ENCODE assay signal across 31 cellular contexts in genomic region chr18:52481116-52481515, GRCh38.
"Had no signal": no experiment of that assay in that cellular context is flagged by ENCODE, and none has a peak within 500 bp of the region (broad histone marks: within the 10 kb centered on the region; RNA-seq: fewer than 3 reads in every experiment).

No MANE protein-coding gene starts in this region.

- H3K9me3 ChIP-seq: adrenal gland, psoas muscle, sigmoid colon, suprapubic skin, tibial artery had no signal

- H3K4me3 ChIP-seq: adrenal gland, psoas muscle, sigmoid colon, suprapubic skin, tibial artery had no signal

- H3K4me3 Mint-ChIP-seq: activated naive CD4-positive, alpha-beta T cell treated with anti-CD3 and anti-CD28 coated beads for 36 hours; activated naive CD8-positive, alpha-beta T cell treated with anti-CD3 and anti-CD28 coated beads for 36 hours; activated T-helper 1 cell treated with anti-CD3 and anti-CD28 coated beads, Interleukin-12 subunit alpha, Interleukin-12 subunit beta, Interleukin-2, Interleukin-4 antibody, amounts not matched to agents 30 ng/mL and 10 ng/mL and 1 ng/mL, durations not matched to agents 14 hours and 24 hours and 36 hours; memory B cell; naive thymus-derived CD8-positive, alpha-beta T cell; neural crest cell; stimulated activated naive B cell treated with anti-CD40 and anti-IgM and Interleukin-4, amounts not matched to agents 10 μg/mL and 1 μg/mL and 100 μg/mL, for 72 hours; T-helper 1 cell treated with Interleukin-12 subunit alpha and Interleukin-12 subunit beta and Interleukin-4 antibody, amounts not matched to agents 30 μg/mL and 1 μg/mL, for 36 hours had no signal

- H3K36me3 ChIP-seq: adrenal gland, sigmoid colon, suprapubic skin, tibial artery, WERI-Rb-1 had no signal

- H3K9ac ChIP-seq: parathyroid adenoma had no signal

- H3K4me1 Mint-ChIP-seq: activated naive CD8-positive, alpha-beta T cell treated with anti-CD3 and anti-CD28 coated beads for 36 hours; memory B cell; naive thymus-derived CD8-positive, alpha-beta T cell; neural crest cell; stimulated activated naive B cell treated with anti-CD40 and anti-IgM and Interleukin-4, amounts not matched to agents 10 μg/mL and 1 μg/mL and 100 μg/mL, for 72 hours had no signal

- H3K27ac ChIP-seq: adrenal gland, epithelial cell of prostate, parathyroid adenoma, psoas muscle, sigmoid colon, suprapubic skin, tibial artery, WERI-Rb-1 had no signal

- ATAC-seq: activated CD4-positive, CD25-positive, alpha-beta regulatory T cell treated with anti-CD3 and anti-CD28 coated beads, Interleukin-2, amount 50 U/mL, for 24 hours; naive thymus-derived CD8-positive, alpha-beta T cell; psoas muscle; stimulated activated naive B cell treated with anti-CD40 and anti-IgM and Interleukin-4, amounts not matched to agents 10 μg/mL and 1 μg/mL and 100 μg/mL, for 72 hours had no signal

- H3K27me3 Mint-ChIP-seq: activated naive CD8-positive, alpha-beta T cell treated with anti-CD3 and anti-CD28 coated beads for 36 hours; stimulated activated naive B cell treated with anti-CD40 and anti-IgM and Interleukin-4, amounts not matched to agents 10 μg/mL and 1 μg/mL and 100 μg/mL, for 72 hours had no signal

- H3K36me3 Mint-ChIP-seq: activated naive CD8-positive, alpha-beta T cell treated with anti-CD3 and anti-CD28 coated beads for 36 hours; memory B cell; naive thymus-derived CD8-positive, alpha-beta T cell; stimulated activated naive B cell treated with anti-CD40 and anti-IgM and Interleukin-4, amounts not matched to agents 10 μg/mL and 1 μg/mL and 100 μg/mL, for 72 hours had no signal

- H3K4me1 ChIP-seq: adrenal gland, parathyroid adenoma, psoas muscle, sigmoid colon, suprapubic skin, tibial artery had no signal

- H3K9me3 Mint-ChIP-seq: activated naive CD4-positive, alpha-beta T cell treated with anti-CD3 and anti-CD28 coated beads for 36 hours; activated naive CD8-positive, alpha-beta T cell treated with anti-CD3 and anti-CD28 coated beads for 36 hours; neural crest cell; T-helper 1 cell treated with Interleukin-12 subunit alpha and Interleukin-12 subunit beta and Interleukin-4 antibody, amounts not matched to agents 30 μg/mL and 1 μg/mL, for 36 hours had no signal

- H3K27me3 ChIP-seq: adrenal gland, sigmoid colon, suprapubic skin, tibial artery had no signal

- DNase-seq: activated CD4-positive, alpha-beta T cell treated with anti-CD3 and anti-CD28 coated beads for 48 hours; activated CD4-positive, alpha-beta T cell treated with anti-CD3 and anti-CD28 coated beads, Interleukin-2, amount 50 U/mL, for 48 hours; activated CD8-positive, alpha-beta memory T cell treated with anti-CD3 and anti-CD28 coated beads for 24 hours; activated effector memory CD4-positive, alpha-beta T cell treated with anti-CD3 and anti-CD28 coated beads, Interleukin-2, amount 50 U/mL, for 16 hours; activated naive CD4-positive, alpha-beta T cell treated with anti-CD3 and anti-CD28 coated beads for 36 hours; activated naive CD8-positive, alpha-beta T cell treated with anti-CD3 and anti-CD28 coated beads for 36 hours; adrenal gland; central memory CD4-positive, alpha-beta T cell; dermis blood vessel endothelial cell; effector CD8-positive, alpha-beta T cell; islet precursor cell; midbrain; naive thymus-derived CD8-positive, alpha-beta T cell; nucleus accumbens; psoas muscle; sigmoid colon; small intestine; stimulated activated CD4-positive, alpha-beta T cell treated with anti-CD3 and anti-CD28 coated beads, Interleukin-4, amount 100 ng/mL, for 4 hours; stimulated activated CD8-positive, alpha-beta memory T cell treated with anti-CD3 and anti-CD28 coated beads, Interleukin-4, amount 100 ng/mL, for 48 hours; stimulated activated naive B cell treated with anti-CD40 and anti-IgM and Interleukin-4, amounts not matched to agents 10 μg/mL and 1 μg/mL and 100 μg/mL, for 72 hours; T-helper 9 cell; tibial artery; WERI-Rb-1 had no signal

- H3K27ac Mint-ChIP-seq: activated naive CD4-positive, alpha-beta T cell treated with anti-CD3 and anti-CD28 coated beads for 36 hours; activated naive CD8-positive, alpha-beta T cell treated with anti-CD3 and anti-CD28 coated beads for 36 hours; activated T-helper 1 cell treated with anti-CD3 and anti-CD28 coated beads, Interleukin-12 subunit alpha, Interleukin-12 subunit beta, Interleukin-2, Interleukin-4 antibody, amounts not matched to agents 30 ng/mL and 10 ng/mL and 1 ng/mL, durations not matched to agents 14 hours and 24 hours and 36 hours; memory B cell; naive thymus-derived CD8-positive, alpha-beta T cell; stimulated activated naive B cell treated with anti-CD40 and anti-IgM and Interleukin-4, amounts not matched to agents 10 μg/mL and 1 μg/mL and 100 μg/mL, for 72 hours; T-helper 1 cell treated with Interleukin-12 subunit alpha and Interleukin-12 subunit beta and Interleukin-4 antibody, amounts not matched to agents 30 μg/mL and 1 μg/mL, for 36 hours had no signal
